Comparison of ENCODE assay signal across 18 cellular contexts in the genomic region with DNA sequence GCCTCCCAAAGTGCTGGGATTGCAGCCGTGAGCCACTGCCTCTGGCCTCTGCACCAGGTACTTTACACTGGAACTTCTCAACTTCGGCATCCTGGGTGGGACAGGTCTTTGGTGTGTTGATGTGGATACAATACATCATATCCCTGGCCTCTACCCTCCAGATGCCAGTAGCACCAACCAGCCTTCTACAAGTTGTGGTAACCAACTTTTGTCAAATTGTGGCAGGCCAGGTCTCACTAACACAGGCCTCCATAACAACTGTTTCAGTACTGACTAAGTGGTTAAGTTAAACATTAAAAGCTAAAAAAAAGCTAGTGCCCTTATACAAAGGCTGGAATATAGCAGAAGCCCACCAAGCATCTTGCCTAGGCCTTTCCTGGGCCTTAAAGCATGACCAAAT.
A peak's percentile ranks its signal among the peaks of the same experiment; 100 is the strongest.
DNase-seq lines count a peak whose midpoint lies in the region; ATAC-seq, FAIRE-seq and TF ChIP-seq lines count a peak whose summit lies in the region.
"Had no signal": no experiment of that assay in that cellular context is flagged by ENCODE, and none has a peak within 500 bp of the region (broad histone marks: within the 10 kb centered on the region; RNA-seq: fewer than 3 reads in every experiment).

No MANE protein-coding gene starts in this region.

- H3K4me3 Mint-ChIP-seq in progenitor cell of endocrine pancreas (ENCODE audit: low read depth): no peak overlapping the region

- peaks cover 7% of the 10 kb centered on the region for H3K9me3 Mint-ChIP-seq in progenitor cell of endocrine pancreas (ENCODE audit: low read depth)

- TF ChIP-seq CTCF in coronary artery (IDR thresholded peaks at IDR 0.05) (no peak), progenitor cell of endocrine pancreas (IDR thresholded peaks at IDR 0.05; ENCODE audit: unreplicated experiment) (no peak)

- H3K36me3 Mint-ChIP-seq in progenitor cell of endocrine pancreas (ENCODE audit: insufficient read depth): no peaks in the 10 kb centered on the region

- H3K27ac Mint-ChIP-seq in progenitor cell of endocrine pancreas: peak overlapping the region; percentile 37

- no peak overlapping the region for H3K4me3 ChIP-seq in coronary artery
- H3K4me3 ChIP-seq: MG63, Peyer's patch had no signal

- DNase-seq in GM19239 (ENCODE audit: insufficient read length, low spot score) (no peak), HTR-8/SVneo (ENCODE audit: insufficient read length, low spot score) (no peak), coronary artery (ENCODE audit: low spot score) (peak; percentile 46), progenitor cell of endocrine pancreas (ENCODE audit: low spot score, unreplicated experiment) (no peak), medulla oblongata (ENCODE audit: extremely low spot score) (no peak), germinal center (ENCODE audit: low spot score) (no peak), globus pallidus (ENCODE audit: low spot score) (no peak)
- DNase-seq: ACHN, AML-193, DMS53, HCEC 1CT, Karpas-422, MG63, NCI-H1092, NCI-H524, Peyer's patch, SHP77 had no signal

- H3K27me3 Mint-ChIP-seq in progenitor cell of endocrine pancreas: no peaks in the 10 kb centered on the region

- FAIRE-seq in GM19239 (lab: Jason Lieb, UNC): peak; percentile 90
- FAIRE-seq in HTR-8/SVneo (lab: Jason Lieb, UNC): peak; percentile 88

- no peak for ATAC-seq in HG03520 (IDR thresholded peaks at IDR 0.05; ENCODE audit: unreplicated experiment)

- peaks cover 15% of the 10 kb centered on the region for H3K4me1 Mint-ChIP-seq in progenitor cell of endocrine pancreas (ENCODE audit: low read depth)

- no peak overlapping the region for H3K27ac ChIP-seq in coronary artery
- H3K27ac ChIP-seq: Peyer's patch had no signal
